In the genomic region with DNA sequence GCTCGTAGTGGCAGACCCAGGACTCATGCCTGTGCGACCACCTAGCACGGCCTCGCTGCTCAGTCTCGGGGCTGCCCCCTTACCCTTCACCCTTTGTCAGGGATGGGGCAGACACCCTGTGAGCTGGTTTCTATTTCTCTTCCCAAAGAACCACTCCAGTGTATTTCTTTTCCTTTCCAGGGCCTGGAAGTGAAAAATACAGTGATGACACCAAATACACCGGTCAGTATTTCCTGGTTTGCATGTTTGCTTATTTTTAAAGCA, we compare ENCODE assay signal across 24 cellular contexts. TPM values are rescaled to one million over a fixed set of nuclear protein-coding genes. Genes with fewer than 3 reads are reported as not detected.
A peak's percentile ranks its signal among the peaks of the same experiment; 100 is the strongest.
DNase-seq lines count a peak whose midpoint lies in the region; ATAC-seq and TF ChIP-seq lines count a peak whose summit lies in the region.
"Had no signal": no experiment of that assay in that cellular context is flagged by ENCODE, and none has a peak within 500 bp of the region (broad histone marks: within the 10 kb centered on the region; RNA-seq: fewer than 3 reads in every experiment).

No MANE protein-coding gene starts in this region.

- DNase-seq in left ventricle myocardium inferior (no peak), left ventricle myocardium superior (no peak), T-helper 17 cell (no peak), colonic mucosa (no peak), upper lobe of left lung (no peak), SKM-1 (lab: John Stamatoyannopoulos, UW; ENCODE audit: unreplicated experiment) (no peak)
- DNase-seq: activated effector memory CD4-positive, alpha-beta T cell treated with Interleukin-2 at 50 U/mL for 16 hours; activated T-cell treated with anti-CD3 and anti-CD28 coated beads for 4 hours; esophagus squamous epithelium; foreskin melanocyte; GM23248; heart right ventricle; kidney glomerular epithelial cell; mammary epithelial cell; NCI-H1417; NCI-H748 treated with DMSO at 0.1 percent for 48 hours; stimulated activated CD4-positive, alpha-beta T cell treated with anti-CD3 and anti-CD28 coated beads, Interleukin-4, amount 100 ng/mL, for 4 hours; testis; uterus had no signal

- no peak overlapping the region for H3K9ac ChIP-seq in colonic mucosa (ENCODE audit: low read depth in 2 of 2, low read length in 2 of 2)
- H3K9ac ChIP-seq: GM23248, KMS-11 had no signal

- H3K4me3 ChIP-seq in left ventricle myocardium inferior (no peak overlapping the region), colonic mucosa (no peak overlapping the region), upper lobe of left lung (no peak overlapping the region)
- H3K4me3 ChIP-seq: coronary artery, esophagus squamous epithelium, GM23248, prostate gland, testis, uterus had no signal

- H3K36me3 ChIP-seq in left ventricle myocardium inferior (peaks cover 53% of the 10 kb centered on the region), colonic mucosa (peaks cover 4% of the 10 kb centered on the region), upper lobe of left lung (peaks cover 31 to 80% (median 63%) of the 10 kb centered on the region in 4 donors)
- H3K36me3 ChIP-seq: uterus had no signal

- peak overlapping the region; percentile 57 for H3K4me3 Mint-ChIP-seq in T-helper 17 cell
- H3K4me3 Mint-ChIP-seq: stimulated activated memory B cell treated with anti-CD40 and anti-IgM and Interleukin-4, amounts not matched to agents 10 μg/mL and 1 μg/mL and 100 μg/mL, for 72 hours had no signal

- peaks cover 4% of the 10 kb centered on the region for H3K36me3 Mint-ChIP-seq in T-helper 17 cell (ENCODE audit: low read depth)

- 79 to 82% methylated on average over 6 of the region's 6 CpGs for WGBS in upper lobe of left lung, 2 donors

- H3K27me3 ChIP-seq in left ventricle myocardium inferior (ENCODE audit: low read depth) (no peaks in the 10 kb centered on the region), colonic mucosa (no peaks in the 10 kb centered on the region), upper lobe of left lung (no peaks in the 10 kb centered on the region)
- H3K27me3 ChIP-seq: esophagus squamous epithelium, heart right ventricle, testis, uterus had no signal

- H3K4me1 Mint-ChIP-seq in T-helper 17 cell = peaks cover 29% of the 10 kb centered on the region
- H3K4me1 Mint-ChIP-seq: stimulated activated memory B cell treated with anti-CD40 and anti-IgM and Interleukin-4, amounts not matched to agents 10 μg/mL and 1 μg/mL and 100 μg/mL, for 72 hours had no signal

- no peaks in the 10 kb centered on the region for H3K9me3 ChIP-seq in left ventricle myocardium inferior (replicated peaks)
- no peaks in the 10 kb centered on the region for H3K9me3 ChIP-seq in T-helper 17 cell (ENCODE audit: control insufficient read depth, low read length, poor library complexity, severe bottlenecking)
- H3K9me3 ChIP-seq in colonic mucosa = no peaks in the 10 kb centered on the region
- H3K9me3 ChIP-seq in upper lobe of left lung = no peaks in the 10 kb centered on the region
- H3K9me3 ChIP-seq: esophagus squamous epithelium, heart right ventricle, prostate gland, testis, uterus had no signal

- H3K4me1 ChIP-seq in left ventricle myocardium inferior (no peaks in the 10 kb centered on the region), colonic mucosa (no peaks in the 10 kb centered on the region), upper lobe of left lung (peaks cover 0 to 10% (median 8%) of the 10 kb centered on the region in 4 donors)
- H3K4me1 ChIP-seq: esophagus squamous epithelium, prostate gland, testis, uterus had no signal

- H3K27ac ChIP-seq in left ventricle myocardium inferior (replicated peaks) (peak overlapping the region; percentile 25), colonic mucosa (peak overlapping the region; percentile 1), upper lobe of left lung (peak overlapping the region; percentile 32 to 69 (median 58))
- H3K27ac ChIP-seq: GM23248, KMS-11, prostate gland, testis, uterus had no signal

- no peak for TF ChIP-seq EP300 in upper lobe of left lung (IDR thresholded peaks at IDR 0.05)

- TF ChIP-seq CTCF in left ventricle myocardium inferior (IDR thresholded peaks at IDR 0.05; ENCODE audit: borderline replicate concordance) = no peak
- TF ChIP-seq CTCF in colonic mucosa (IDR thresholded peaks at IDR 0.05) = no peak
- TF ChIP-seq CTCF in upper lobe of left lung (IDR thresholded peaks at IDR 0.05) = no peak

- H3K27ac Mint-ChIP-seq in T-helper 17 cell = peak overlapping the region; percentile 79
- H3K27ac Mint-ChIP-seq: stimulated activated memory B cell treated with anti-CD40 and anti-IgM and Interleukin-4, amounts not matched to agents 10 μg/mL and 1 μg/mL and 100 μg/mL, for 72 hours had no signal

- intact Hi-C loops in left ventricle myocardium inferior (cut with micrococcal nuclease) (no loop called here), left ventricle myocardium superior (cut with micrococcal nuclease) (no loop called here), colonic mucosa (cut with DNase I) (no loop called here)

- H3K27me3 Mint-ChIP-seq in T-helper 17 cell = no peaks in the 10 kb centered on the region
- H3K27me3 Mint-ChIP-seq: stimulated activated memory B cell treated with anti-CD40 and anti-IgM and Interleukin-4, amounts not matched to agents 10 μg/mL and 1 μg/mL and 100 μg/mL, for 72 hours had no signal

- no peak for TF ChIP-seq POLR2A in upper lobe of left lung (IDR thresholded peaks at IDR 0.05)

- ATAC-seq in left ventricle myocardium superior = no peak
- ATAC-seq in T-helper 17 cell = no peak
- ATAC-seq in upper lobe of left lung (ENCODE audit: low FRiP score in 2 of 2) = no peak
- ATAC-seq in HG03460 (IDR thresholded peaks at IDR 0.05; ENCODE audit: unreplicated experiment) = no peak
- ATAC-seq: stimulated activated memory B cell treated with anti-CD40 and anti-IgM and Interleukin-4, amounts not matched to agents 10 μg/mL and 1 μg/mL and 100 μg/mL, for 72 hours had no signal

RNA-seq across cellular contexts. Expression of gene TMEM121B, which starts 13.7 kb away (rescaled TPM):
- 1.5 TPM for total RNA-seq in left ventricle myocardium inferior
- 1.7 TPM for total RNA-seq in left ventricle myocardium superior
- under 1 TPM in 1 of 2 donors, not detected in 1; 0.20 TPM for total RNA-seq in T-helper 17 cell
- under 1 TPM; 0.12 to 0.64 TPM for total RNA-seq in colonic mucosa
- total RNA-seq in upper lobe of left lung = 1 to 10 TPM in 3 of 6 donors, under 1 TPM in 2, not detected in 1; 0.10 to 2.0 (median 1.1) TPM

RNA-seq across cellular contexts. Expression of gene IL17RA, which starts 22.7 kb away (rescaled TPM):
- total RNA-seq in left ventricle myocardium inferior (7.6 TPM), left ventricle myocardium superior (10.1 TPM), T-helper 17 cell (10 to 100 TPM; 26.2 to 31.0 TPM), colonic mucosa (10 to 100 TPM; 17.2 to 20.2 TPM), upper lobe of left lung (10 to 100 TPM; 22.6 to 58.9 (median 35.9) TPM)

RNA-seq across cellular contexts. Expression of gene HDHD5, which starts 51.6 kb away (rescaled TPM):
- 52.6 TPM for total RNA-seq in left ventricle myocardium inferior
- total RNA-seq in left ventricle myocardium superior = 63.8 TPM
- total RNA-seq in T-helper 17 cell = 10 to 100 TPM; 16.7 to 17.4 TPM
- total RNA-seq in colonic mucosa = 10 to 100 TPM; 38.1 to 50.0 TPM
- 10 to 100 TPM; 28.0 to 47.1 (median 34.3) TPM for total RNA-seq in upper lobe of left lung

Comparison
In these comparisons a context has a peak if more than half of its experiments do, and no peak if none do; other contexts are left out.
1. H3K27ac ChIP-seq: peak in every context shown above with its lines; median percentile 58 in upper lobe of left lung; 25 in left ventricle myocardium inferior; 1 in colonic mucosa.